In the genomic region with DNA sequence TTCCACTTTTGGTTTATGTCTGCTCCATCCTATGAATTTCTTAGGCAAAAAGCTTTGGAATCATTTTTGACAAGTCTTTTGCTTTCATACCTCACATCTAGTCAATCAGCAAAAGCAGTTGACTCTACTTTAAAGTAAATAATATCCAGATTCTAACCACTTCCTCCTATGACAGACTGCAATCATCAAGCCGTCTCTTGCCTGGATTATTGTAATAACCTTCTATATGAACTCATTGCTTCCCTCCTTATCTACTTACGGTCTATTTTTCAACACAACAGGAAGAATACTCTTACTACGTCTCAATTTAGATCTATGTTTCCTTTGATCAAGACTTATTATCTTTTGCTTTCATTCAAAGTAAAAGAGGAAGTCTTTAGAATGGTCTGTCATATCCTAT, we compare ENCODE assay signal across 18 cellular contexts. TPM values are rescaled to one million over a fixed set of nuclear protein-coding genes. Genes with fewer than 3 reads are reported as not detected.
DNase-seq lines count a peak whose midpoint lies in the region; ATAC-seq and TF ChIP-seq lines count a peak whose summit lies in the region.
"Had no signal": no experiment of that assay in that cellular context is flagged by ENCODE, and none has a peak within 500 bp of the region (broad histone marks: within the 10 kb centered on the region; RNA-seq: fewer than 3 reads in every experiment).

No MANE protein-coding gene starts in this region.

- no peak overlapping the region for H3K23ac ChIP-seq in trophoblast cell (ENCODE audit: low read length)

- H3K27ac Mint-ChIP-seq in CD4-positive, alpha-beta T cell, result peak overlapping the region; percentile 43
- H3K27ac Mint-ChIP-seq in T-cell, result peak overlapping the region in 1 of 2 donors; percentile 6
- H3K27ac Mint-ChIP-seq: activated CD4-positive, alpha-beta memory T cell treated with anti-CD3 and anti-CD28 coated beads, Interleukin-2, amount 10 ng/mL, durations not matched to agents 7 days and 5 days; CD8-positive, alpha-beta memory T cell; effector memory CD8-positive, alpha-beta T cell; nephron progenitor cell had no signal

- DNase-seq in CD4-positive, alpha-beta T cell, result no peak
- peak; percentile 35 for DNase-seq in Jurkat, Clone E6-1 (ENCODE audit: low read depth, low spot score)
- DNase-seq in T-cell (no peak), epithelial cell of prostate (ENCODE audit: low read depth, low spot score) (no peak), trophoblast cell (no peak), SW480 (ENCODE audit: low spot score) (no peak), NCI-H2029 treated with DMSO at 0.1 percent for 48 hours (lab: John Stamatoyannopoulos, UW) (no peak)
- no peak for DNase-seq in activated CD8-positive, alpha-beta memory T cell treated with anti-CD3 and anti-CD28 coated beads, Interleukin-2, amount 50 U/mL, for 4 hours
- DNase-seq: activated CD4-positive, alpha-beta memory T cell treated with anti-CD3 and anti-CD28 coated beads, Interleukin-2, amount 10 ng/mL, durations not matched to agents 7 days and 5 days; adrenal gland; effector memory CD8-positive, alpha-beta T cell; left lung; NCI-H2081; nephron progenitor cell; sigmoid colon; substantia nigra; T-helper 1 cell had no signal

- no peak overlapping the region for H2BK120ac ChIP-seq in trophoblast cell (ENCODE audit: insufficient read depth, low read length, poor library complexity)

- H3K79me2 ChIP-seq in trophoblast cell (ENCODE audit: control insufficient read depth, insufficient read depth, low read length, poor library complexity), result no peaks in the 10 kb centered on the region

- H3K79me1 ChIP-seq in trophoblast cell (ENCODE audit: low read length), result no peaks in the 10 kb centered on the region

- CTCF ChIA-PET in CD4-positive, alpha-beta T cell (lab: Charles Lee), result no interaction called here
- CTCF ChIA-PET in T-cell (lab: Charles Lee), result no interaction called here

- no peaks in the 10 kb centered on the region for H3K9me3 ChIP-seq in CD4-positive, alpha-beta T cell (ENCODE audit: control insufficient read depth, low read length)
- H3K9me3 ChIP-seq in trophoblast cell (ENCODE audit: insufficient read depth, low read depth, low read length), result no peaks in the 10 kb centered on the region
- H3K9me3 ChIP-seq: adrenal gland, left lung, sigmoid colon had no signal

- no CpG with 5 or more reads among the region's 3 CpGs for WGBS in trophoblast cell (ENCODE audit: extremely low coverage, insufficient coverage, insufficient read length)

- H2AFZ ChIP-seq in trophoblast cell (ENCODE audit: insufficient read depth, low read length, poor library complexity), result no peak overlapping the region

- H3K36me3 Mint-ChIP-seq in CD4-positive, alpha-beta T cell (ENCODE audit: low read depth), result no peaks in the 10 kb centered on the region
- no peaks in the 10 kb centered on the region for H3K36me3 Mint-ChIP-seq in T-cell
- H3K36me3 Mint-ChIP-seq: CD8-positive, alpha-beta memory T cell had no signal

- H3K18ac ChIP-seq in trophoblast cell (ENCODE audit: low read length), result no peak overlapping the region

- no peak overlapping the region for H4K8ac ChIP-seq in trophoblast cell (ENCODE audit: low read depth, low read length)

- no peak overlapping the region for H3K27ac ChIP-seq in CD4-positive, alpha-beta T cell (ENCODE audit: low read depth, low read length)
- H3K27ac ChIP-seq in epithelial cell of prostate (peak overlapping the region; percentile 95), trophoblast cell (ENCODE audit: low read depth, low read length) (no peak overlapping the region)
- H3K27ac ChIP-seq: adrenal gland, left lung, sigmoid colon had no signal

- no peak overlapping the region for H2AK5ac ChIP-seq in trophoblast cell (ENCODE audit: low read length)

- POLR2A ChIA-PET in CD4-positive, alpha-beta T cell (lab: Charles Lee), result no interaction called here
- POLR2A ChIA-PET in T-cell (lab: Charles Lee), result no interaction called here

- no peak overlapping the region for H3K4me2 ChIP-seq in trophoblast cell (ENCODE audit: low read length)

- no peak overlapping the region for H4K12ac ChIP-seq in trophoblast cell (ENCODE audit: low read depth, low read length)

- no peak overlapping the region for H4K91ac ChIP-seq in trophoblast cell (ENCODE audit: low read depth, low read length)

- no peaks in the 10 kb centered on the region for H3K27me3 ChIP-seq in CD4-positive, alpha-beta T cell (ENCODE audit: control insufficient read depth, insufficient read depth, low read length)
- H3K27me3 ChIP-seq in trophoblast cell (ENCODE audit: insufficient read depth, low read length), result no peaks in the 10 kb centered on the region
- H3K27me3 ChIP-seq: adrenal gland, left lung, sigmoid colon had no signal

- ATAC-seq in CD4-positive, alpha-beta T cell (ENCODE audit: poor library complexity), result peak; percentile 75
- peak; percentile 58 to 85 (median 64) for ATAC-seq in T-cell (replicated peaks in 1 of 4)
- ATAC-seq: effector memory CD8-positive, alpha-beta T cell; left lung had no signal

- peaks cover 17% of the 10 kb centered on the region for H3K4me1 Mint-ChIP-seq in CD4-positive, alpha-beta T cell (ENCODE audit: low read depth)
- peaks cover 15 to 20% (median 19%) of the 10 kb centered on the region in 3 donors for H3K4me1 Mint-ChIP-seq in T-cell

- H3K4ac ChIP-seq in trophoblast cell (ENCODE audit: low read depth, low read length), result no peak overlapping the region

- H3K27me3 Mint-ChIP-seq in CD4-positive, alpha-beta T cell, result peaks cover 6% of the 10 kb centered on the region
- peaks cover 11 to 16% of the 10 kb centered on the region in 2 donors for H3K27me3 Mint-ChIP-seq in T-cell
- H3K27me3 Mint-ChIP-seq: activated CD4-positive, alpha-beta memory T cell treated with anti-CD3 and anti-CD28 coated beads, Interleukin-2, amount 10 ng/mL, durations not matched to agents 7 days and 5 days had no signal

- H3K36me3 ChIP-seq in trophoblast cell (ENCODE audit: control insufficient read depth in 1 of 2, insufficient read depth in 2 of 2, low read length in 2 of 2), result no peaks in the 10 kb centered on the region
- H3K36me3 ChIP-seq: adrenal gland, left lung, sigmoid colon had no signal

- no peak for TF ChIP-seq CTCF in CD4-positive, alpha-beta T cell (IDR thresholded peaks at IDR 0.05)

- no peaks in the 10 kb centered on the region for H3K4me1 ChIP-seq in trophoblast cell (ENCODE audit: control insufficient read depth in 1 of 2, insufficient read depth in 2 of 2, low read length in 2 of 2)
- H3K4me1 ChIP-seq: adrenal gland, left lung had no signal

- no peak overlapping the region for H3K9ac ChIP-seq in trophoblast cell (ENCODE audit: low read length)

- H2BK5ac ChIP-seq in trophoblast cell (ENCODE audit: low read depth, low read length, poor library complexity), result no peak overlapping the region

- H3K4me3 Mint-ChIP-seq in CD4-positive, alpha-beta T cell, result peak overlapping the region; percentile 8
- peak overlapping the region; percentile 11 to 43 (median 14) for H3K4me3 Mint-ChIP-seq in T-cell
- H3K4me3 Mint-ChIP-seq: activated CD4-positive, alpha-beta memory T cell treated with anti-CD3 and anti-CD28 coated beads, Interleukin-2, amount 10 ng/mL, durations not matched to agents 7 days and 5 days; CD8-positive, alpha-beta memory T cell; effector memory CD8-positive, alpha-beta T cell; nephron progenitor cell had no signal

- H3K9me3 Mint-ChIP-seq in CD4-positive, alpha-beta T cell, result no peaks in the 10 kb centered on the region
- no peaks in the 10 kb centered on the region for H3K9me3 Mint-ChIP-seq in T-cell
- H3K9me3 Mint-ChIP-seq: activated CD4-positive, alpha-beta memory T cell treated with anti-CD3 and anti-CD28 coated beads, Interleukin-2, amount 10 ng/mL, durations not matched to agents 7 days and 5 days; CD8-positive, alpha-beta memory T cell; effector memory CD8-positive, alpha-beta T cell; nephron progenitor cell had no signal

- no peak overlapping the region for H3K4me3 ChIP-seq in Jurkat, Clone E6-1 (ENCODE audit: low read length)
- H3K4me3 ChIP-seq in trophoblast cell (ENCODE audit: low read depth, low read length), result no peak overlapping the region
- H3K4me3 ChIP-seq: adrenal gland, left lung, sigmoid colon had no signal

- intact Hi-C loops in CD4-positive, alpha-beta T cell (cut with DNase I, micrococcal nuclease), result loop anchor here in 1 of 2 experiments (10.0 kb wide), 1 partner anchor 977 kb away; no protein-coding TSS in a partner anchor

- H2BK12ac ChIP-seq in trophoblast cell (ENCODE audit: low read length), result no peak overlapping the region

- no peak overlapping the region for H3K14ac ChIP-seq in trophoblast cell (ENCODE audit: low read length)

RNA-seq across cellular contexts. Expression of a gene that starts 20.7 kb away (rescaled TPM):
- under 1 TPM; 0.80 to 0.95 TPM for total RNA-seq in CD4-positive, alpha-beta T cell
- not detected for polyA plus RNA-seq in Jurkat, Clone E6-1 (2012; ENCODE audit: insufficient read depth, insufficient read length)
- under 1 TPM in 3 of 5 donors, not detected in 2; 0.20 to 0.28 (median 0.23) TPM for total RNA-seq in T-cell
- polyA plus RNA-seq in trophoblast cell (2013), result 5.8 and 6.5 TPM in 2 replicates
- total RNA-seq: activated CD4-positive, alpha-beta memory T cell treated with anti-CD3 and anti-CD28 coated beads, Interleukin-2, amount 10 ng/mL, durations not matched to agents 7 days and 5 days had no signal
- polyA plus RNA-seq: CD8-positive, alpha-beta memory T cell had no signal
